15 cellular contexts compared by ENCODE assay signal in genomic region chr7:128097211-128097731, GRCh38.
DNase-seq lines count a peak whose midpoint lies in the region; ATAC-seq and TF ChIP-seq lines count a peak whose summit lies in the region.
"Had no signal": no experiment of that assay in that cellular context is flagged by ENCODE, and none has a peak within 500 bp of the region (broad histone marks: within the 10 kb centered on the region; RNA-seq: fewer than 3 reads in every experiment).

No MANE protein-coding gene starts in this region.

- no peak overlapping the region for H3K4me3 Mint-ChIP-seq in CD4-positive, alpha-beta T cell
- H3K4me3 Mint-ChIP-seq in glutamatergic neuron (ENCODE audit: unreplicated experiment), result peak overlapping the region; percentile 30
- H3K4me3 Mint-ChIP-seq: CD14-positive monocyte; CD8-positive, alpha-beta memory T cell had no signal

- CTCF ChIA-PET in CD4-positive, alpha-beta T cell (lab: Charles Lee), result no interaction called here

- ATAC-seq in CD4-positive, alpha-beta T cell (ENCODE audit: poor library complexity), result no peak
- no peak for ATAC-seq in left colon
- ATAC-seq: HepG2 had no signal

- peak overlapping the region; percentile 17 for H3K27ac Mint-ChIP-seq in CD4-positive, alpha-beta T cell
- H3K27ac Mint-ChIP-seq in glutamatergic neuron (ENCODE audit: unreplicated experiment), result peak overlapping the region; percentile 35
- H3K27ac Mint-ChIP-seq: CD14-positive monocyte had no signal

- no peaks in the 10 kb centered on the region for H3K27me3 ChIP-seq in CD4-positive, alpha-beta T cell (ENCODE audit: control insufficient read depth, insufficient read depth, low read length)

- no peak overlapping the region for H3K4me3 ChIP-seq in lower leg skin (ENCODE audit: low read depth, poor library complexity, severe bottlenecking)

- TF ChIP-seq POLR2A in lower leg skin (IDR thresholded peaks at IDR 0.05), result no peak

- WGBS in lower leg skin, 2 donors, result 90 to 94% methylated on average over 7 of the region's 7 CpGs

- intact Hi-C loops in CD4-positive, alpha-beta T cell (cut with DNase I, micrococcal nuclease), result no loop called here
- intact Hi-C loops in left colon (cut with DNase I, micrococcal nuclease), result no loop called here
- intact Hi-C loops in lower leg skin (cut with DNase I; ENCODE audit: low total_unique reads), result no loop called here

- TF ChIP-seq CTCF in CD4-positive, alpha-beta T cell (IDR thresholded peaks at IDR 0.05), result no peak
- TF ChIP-seq CTCF in glutamatergic neuron (IDR thresholded peaks at IDR 0.05; ENCODE audit: partially characterized antibody, unreplicated experiment) (no peak), lower leg skin (IDR thresholded peaks at IDR 0.05) (no peak)

- no peaks in the 10 kb centered on the region for H3K9me3 Mint-ChIP-seq in CD4-positive, alpha-beta T cell
- H3K9me3 Mint-ChIP-seq in glutamatergic neuron (ENCODE audit: unreplicated experiment), result peaks cover 14% of the 10 kb centered on the region
- H3K9me3 Mint-ChIP-seq: CD8-positive, alpha-beta memory T cell had no signal

- H3K27ac ChIP-seq in CD4-positive, alpha-beta T cell (ENCODE audit: low read depth, low read length), result no peak overlapping the region

- peak; percentile 33 for DNase-seq in AG08395 (ENCODE audit: low spot score)
- no peak for DNase-seq in CD4-positive, alpha-beta T cell
- DNase-seq in NCI-H69 (lab: John Stamatoyannopoulos, UW), result peak; percentile 81
- DNase-seq in glutamatergic neuron, result no peak
- DNase-seq in middle frontal gyrus (ENCODE audit: extremely low spot score, low spot score), result no peak
- DNase-seq in left colon, result no peak
- DNase-seq in lower leg skin (ENCODE audit: low spot score in 2 of 2), result no peak
- DNase-seq in activated T-cell treated with anti-CD3 and anti-CD28 coated beads, Interleukin-2, amount 50 U/mL, for 48 hours, result no peak
- DNase-seq: ACHN; Caco-2; CD8-positive, alpha-beta memory T cell; DND-41; HCEC 1CT had no signal

- POLR2A ChIA-PET in CD4-positive, alpha-beta T cell (lab: Charles Lee), result interaction anchor here (0.6 kb wide), 1 partner anchor 9 kb away, joined by 3 read pairs; no protein-coding TSS in a partner anchor

- H3K4me1 Mint-ChIP-seq in CD4-positive, alpha-beta T cell (ENCODE audit: low read depth), result peaks cover 22% of the 10 kb centered on the region
- peaks cover 38% of the 10 kb centered on the region for H3K4me1 Mint-ChIP-seq in glutamatergic neuron (ENCODE audit: low read depth, unreplicated experiment)

- H3K36me3 Mint-ChIP-seq in CD4-positive, alpha-beta T cell (ENCODE audit: low read depth), result peaks cover 19% of the 10 kb centered on the region
- H3K36me3 Mint-ChIP-seq in glutamatergic neuron (ENCODE audit: unreplicated experiment), result no peaks in the 10 kb centered on the region

- H3K9me3 ChIP-seq in CD4-positive, alpha-beta T cell (ENCODE audit: control insufficient read depth, low read length), result no peaks in the 10 kb centered on the region
- H3K9me3 ChIP-seq: Caco-2 had no signal

- no peaks in the 10 kb centered on the region for H3K27me3 Mint-ChIP-seq in CD4-positive, alpha-beta T cell
- peaks cover 4% of the 10 kb centered on the region for H3K27me3 Mint-ChIP-seq in glutamatergic neuron (ENCODE audit: unreplicated experiment)
- H3K27me3 Mint-ChIP-seq: CD8-positive, alpha-beta memory T cell had no signal

Comparison
In these comparisons a context has a peak if more than half of its experiments do, and no peak if none do; other contexts are left out.
1. DNase-seq: peak in AG08395 (single experiment) and NCI-H69 (single experiment); none in CD4-positive, alpha-beta T cell (0 of 10), glutamatergic neuron (single experiment), middle frontal gyrus (single experiment), left colon (0 of 2), lower leg skin (0 of 2) and activated T-cell treated with anti-CD3 and anti-CD28 coated beads, Interleukin-2, amount 50 U/mL, for 48 hours (0 of 2).